In the genomic region with DNA sequence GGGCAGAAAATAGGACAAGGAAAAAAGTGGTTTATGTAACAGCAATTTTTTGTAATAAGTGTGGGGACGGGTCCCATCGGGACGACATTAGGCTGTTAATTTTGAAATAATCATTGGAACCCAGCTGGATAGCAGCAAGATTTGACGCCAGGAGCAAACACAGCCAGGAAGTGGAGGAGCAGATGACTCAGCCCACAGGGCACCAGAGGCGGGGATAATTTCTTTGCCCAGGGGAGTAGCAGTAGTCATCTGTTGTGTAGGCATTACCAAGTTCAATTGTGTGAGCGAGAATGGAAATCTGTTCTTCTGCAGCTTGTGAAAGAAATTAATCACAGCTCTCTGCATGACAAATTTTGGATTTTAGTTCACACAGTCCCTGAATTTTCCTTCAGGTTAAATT, we compare ENCODE assay signal across 8 cellular contexts. TPM values are rescaled to one million over a fixed set of nuclear protein-coding genes. Genes with fewer than 3 reads are reported as not detected.
DNase-seq lines count a peak whose midpoint lies in the region; ATAC-seq lines count a peak whose summit lies in the region.

No MANE protein-coding gene starts in this region.

- no peaks in the 10 kb centered on the region for H3K27me3 Mint-ChIP-seq in activated CD4-positive, alpha-beta T cell treated with anti-CD3 and anti-CD28 coated beads, Interleukin-2, amount 10 ng/mL, durations not matched to agents 24 days and 14 days

- no peak overlapping the region for H3K27ac ChIP-seq in caudate nucleus (ENCODE audit: low read depth, low read length)

- intact Hi-C loops in activated CD4-positive, alpha-beta T cell treated with anti-CD3 and anti-CD28 coated beads, Interleukin-2, amount 10 ng/mL, durations not matched to agents 24 days and 14 days (cut with micrococcal nuclease), result no loop called here
- intact Hi-C loops in left colon (cut with DNase I, micrococcal nuclease), result no loop called here

- H3K9me3 Mint-ChIP-seq in activated CD4-positive, alpha-beta T cell treated with anti-CD3 and anti-CD28 coated beads, Interleukin-2, amount 10 ng/mL, durations not matched to agents 24 days and 14 days, result no peaks in the 10 kb centered on the region

- no peak overlapping the region for H3K4me3 Mint-ChIP-seq in activated CD4-positive, alpha-beta T cell treated with anti-CD3 and anti-CD28 coated beads, Interleukin-2, amount 10 ng/mL, durations not matched to agents 24 days and 14 days

- H3K36me3 Mint-ChIP-seq in activated CD4-positive, alpha-beta T cell treated with anti-CD3 and anti-CD28 coated beads, Interleukin-2, amount 10 ng/mL, durations not matched to agents 24 days and 14 days (ENCODE audit: low read depth), result no peaks in the 10 kb centered on the region

- DNase-seq in activated CD4-positive, alpha-beta T cell treated with anti-CD3 and anti-CD28 coated beads for 48 hours, result peak; percentile 49
- no peak for DNase-seq in activated CD4-positive, alpha-beta T cell treated with anti-CD3 and anti-CD28 coated beads, Interleukin-2, amount 10 ng/mL, durations not matched to agents 24 days and 14 days
- DNase-seq in NCI-H226, result peak; percentile 89
- DNase-seq in caudate nucleus (lab: John Stamatoyannopoulos, UW), result peak in 45 of 61 donors; percentile 2 to 84 (median 38)
- peak; percentile 55 to 81 for DNase-seq in left colon
- peak; percentile 63 for DNase-seq in superior temporal gyrus (ENCODE audit: extremely low spot score)
- no peak for DNase-seq in DMS79 treated with DMSO at 0.1 percent for 48 hours (lab: John Stamatoyannopoulos, UW)

- peak; percentile 80 for ATAC-seq in left colon
- no peak for ATAC-seq in HG03139 (IDR thresholded peaks at IDR 0.05; ENCODE audit: unreplicated experiment)

- no peaks in the 10 kb centered on the region for H3K4me1 Mint-ChIP-seq in activated CD4-positive, alpha-beta T cell treated with anti-CD3 and anti-CD28 coated beads, Interleukin-2, amount 10 ng/mL, durations not matched to agents 24 days and 14 days

- H3K27ac Mint-ChIP-seq in activated CD4-positive, alpha-beta T cell treated with anti-CD3 and anti-CD28 coated beads, Interleukin-2, amount 10 ng/mL, durations not matched to agents 24 days and 14 days, result no peak overlapping the region

RNA-seq across cellular contexts. Expression of gene RIN2, which starts 22.6 kb away (rescaled TPM):
- not detected in 2 replicates for total RNA-seq in activated CD4-positive, alpha-beta T cell treated with anti-CD3 and anti-CD28 coated beads, Interleukin-2, amount 10 ng/mL, durations not matched to agents 24 days and 14 days
- 10 to 100 TPM; 72.3 to 97.8 TPM for total RNA-seq in left colon

Comparison
In these comparisons a context has a peak if more than half of its experiments do, and no peak if none do; other contexts are left out.
1. DNase-seq: peak in activated CD4-positive, alpha-beta T cell treated with anti-CD3 and anti-CD28 coated beads for 48 hours (single experiment), NCI-H226 (single experiment), caudate nucleus (45 of 61), left colon (2 of 2) and superior temporal gyrus (single experiment); none in activated CD4-positive, alpha-beta T cell treated with anti-CD3 and anti-CD28 coated beads, Interleukin-2, amount 10 ng/mL, durations not matched to agents 24 days and 14 days (single experiment) and DMS79 treated with DMSO at 0.1 percent for 48 hours (single experiment).
2. RNA of gene RIN2, which starts 22.6 kb away (total RNA-seq): 72.3 to 97.8 TPM in left colon; not detected in activated CD4-positive, alpha-beta T cell treated with anti-CD3 and anti-CD28 coated beads, Interleukin-2, amount 10 ng/mL, durations not matched to agents 24 days and 14 days; every median in the first group is over 10 times any median in the second.